Comparison of ENCODE assay signal across 8 cellular contexts in genomic region chr4:1856071-1856919, GRCh38. TPM values are rescaled to one million over a fixed set of nuclear protein-coding genes. Genes with fewer than 3 reads are reported as not detected.
DNase-seq lines count a peak whose midpoint lies in the region; ATAC-seq lines count a peak whose summit lies in the region.

Gene LETM1 (minus strand): TSS chr4:1856156. CDS start chr4:1855950, 206 bp downstream.

- peak within 1 kb of the TSS; percentile 87 to 88 for H3K4ac ChIP-seq in mesenchymal stem cell (ENCODE audit: low read depth in 1 of 2, low read length in 2 of 2)

- POLR2A ChIA-PET in activated CD8-positive, alpha-beta memory T cell treated with anti-CD3 and anti-CD28 coated beads for 36 hours (lab: Charles Lee), result interaction anchor here (1.1 to 1.7 kb wide), 3 partner anchors 14 to 136 kb away, joined by 3 to 6 read pairs (median 5); partner anchors contain the start of genes NSD2, TACC3 and TMEM129

- no peak within 1 kb of the TSS for H2AK5ac ChIP-seq in mesenchymal stem cell (ENCODE audit: low read length, severe bottlenecking)

- peak within 1 kb of the TSS; percentile 39 for H2BK120ac ChIP-seq in mesenchymal stem cell (ENCODE audit: low read depth, low read length)

- H3K18ac ChIP-seq in mesenchymal stem cell (ENCODE audit: low read depth in 1 of 2, low read length in 2 of 2), result peak within 1 kb of the TSS; percentile 80 to 97

- H3K4me2 ChIP-seq in mesenchymal stem cell (ENCODE audit: low read length, poor library complexity, severe bottlenecking), result peak within 1 kb of the TSS; percentile 90

- H3K79me1 ChIP-seq in mesenchymal stem cell (replicated peaks; ENCODE audit: low read length, poor library complexity, severe bottlenecking), result peaks cover 11% of the 10 kb centered on the region

- H4K8ac ChIP-seq in mesenchymal stem cell (ENCODE audit: low read length), result peak within 1 kb of the TSS; percentile 89

- H3K23ac ChIP-seq in mesenchymal stem cell (ENCODE audit: low read length in 2 of 2), result peak within 1 kb of the TSS; percentile 72 to 86

- peak within 1 kb of the TSS; percentile 98 for H2AFZ ChIP-seq in mesenchymal stem cell (ENCODE audit: low read depth, low read length)

- ATAC-seq in GM19468 (IDR thresholded peaks at IDR 0.05; ENCODE audit: extremely low read depth, unreplicated experiment), result peak; percentile 96

- H2BK12ac ChIP-seq in mesenchymal stem cell (ENCODE audit: low read length in 2 of 2), result peak within 1 kb of the TSS; percentile 23

- H3K4me1 ChIP-seq in effector memory CD4-positive, alpha-beta T cell (ENCODE audit: control insufficient read depth, insufficient read depth, low read length, poor library complexity, severe bottlenecking), result peaks cover 17% of the 10 kb centered on the region
- H3K4me1 ChIP-seq in mesenchymal stem cell (ENCODE audit: control insufficient read depth, insufficient read depth, low read depth, low read length), result peaks cover 32% of the 10 kb centered on the region

- WGBS in mesenchymal stem cell, result under 1% methylated on average over 77 of the region's 106 CpGs

- peak within 1 kb of the TSS; percentile 93 for H3K9ac ChIP-seq in mesenchymal stem cell (ENCODE audit: low read length)

- DNase-seq in COLO668 (lab: John Stamatoyannopoulos, UW; ENCODE audit: unreplicated experiment) (peak; percentile 98), HS-5 (ENCODE audit: low read depth) (peak; percentile 72), NK-92 (lab: John Stamatoyannopoulos, UW; ENCODE audit: unreplicated experiment) (peak; percentile 42), mesenchymal stem cell (peak; percentile 91)
- DNase-seq in effector memory CD4-positive, alpha-beta T cell, result peak; percentile 88 to 91 (median 88)
- peak; percentile 89 for DNase-seq in stimulated activated CD8-positive, alpha-beta memory T cell treated with anti-CD3 and anti-CD28 coated beads, Interleukin-12 subunit alpha, Interleukin-12 subunit beta, amount 100 ng/mL, for 4 hours (ENCODE audit: low read depth)

- H3K9me3 ChIP-seq in effector memory CD4-positive, alpha-beta T cell (ENCODE audit: control insufficient read depth, low read length), result no peaks in the 10 kb centered on the region
- no peaks in the 10 kb centered on the region for H3K9me3 ChIP-seq in mesenchymal stem cell (ENCODE audit: control insufficient read depth, low read length)

- peak within 1 kb of the TSS; percentile 68 for H2BK5ac ChIP-seq in mesenchymal stem cell (ENCODE audit: low read depth, low read length, poor library complexity, severe bottlenecking)

- CTCF ChIA-PET in activated CD8-positive, alpha-beta memory T cell treated with anti-CD3 and anti-CD28 coated beads for 36 hours (lab: Charles Lee), result interaction anchor here (0.5 to 1.8 kb wide), 3 partner anchors 43 to 70 kb away, joined by 3 to 7 read pairs (median 3); no protein-coding TSS in a partner anchor

- peak within 1 kb of the TSS; percentile 60 for H2BK15ac ChIP-seq in mesenchymal stem cell (ENCODE audit: low read depth, poor library complexity, severe bottlenecking)

- peak within 1 kb of the TSS; percentile 53 for H3K27ac ChIP-seq in effector memory CD4-positive, alpha-beta T cell (ENCODE audit: insufficient read depth, low read length, poor library complexity, severe bottlenecking)
- peak within 1 kb of the TSS; percentile 55 for H3K27ac ChIP-seq in mesenchymal stem cell (ENCODE audit: low read length, poor library complexity, severe bottlenecking)

- peak within 1 kb of the TSS; percentile 65 for H3K4me3 ChIP-seq in effector memory CD4-positive, alpha-beta T cell (ENCODE audit: insufficient read depth, low read depth, low read length, poor library complexity, severe bottlenecking)
- peak within 1 kb of the TSS; percentile 87 to 97 for H3K4me3 ChIP-seq in mesenchymal stem cell (ENCODE audit: insufficient read depth in 1 of 2, low read depth in 1 of 2, low read length in 2 of 2)

- no peaks in the 10 kb centered on the region for H3K27me3 ChIP-seq in effector memory CD4-positive, alpha-beta T cell (replicated peaks; ENCODE audit: control insufficient read depth, insufficient read depth, low read length, poor library complexity, severe bottlenecking)
- no peaks in the 10 kb centered on the region for H3K27me3 ChIP-seq in mesenchymal stem cell (ENCODE audit: control insufficient read depth in 1 of 2, insufficient read depth in 1 of 2, low read length in 2 of 2)

- peak within 1 kb of the TSS in 1 of 2 experiments; percentile 99 for H3K14ac ChIP-seq in mesenchymal stem cell (ENCODE audit: low read length in 2 of 2)

- H4K91ac ChIP-seq in mesenchymal stem cell (ENCODE audit: low read length), result peak within 1 kb of the TSS; percentile 75

- peaks cover 4% of the 10 kb centered on the region for H3K36me3 ChIP-seq in effector memory CD4-positive, alpha-beta T cell (ENCODE audit: control insufficient read depth, insufficient read depth, low read length)
- H3K36me3 ChIP-seq in mesenchymal stem cell (ENCODE audit: control insufficient read depth in 1 of 2, insufficient read depth in 2 of 2, low read depth in 1 of 2, low read length in 2 of 2), result peaks cover 0 to 4% of the 10 kb centered on the region in 2 experiments

RNA-seq across cellular contexts. Expression of gene LETM1, which starts in this region (rescaled TPM):
- 10 to 100 TPM; 88.8 to 94.7 TPM for total RNA-seq in activated CD8-positive, alpha-beta memory T cell treated with anti-CD3 and anti-CD28 coated beads for 36 hours
- 17.9 TPM for polyA plus RNA-seq in mesenchymal stem cell (2013, experiment 1 of 2)
- 17.5 TPM for polyA plus RNA-seq in mesenchymal stem cell (2013, experiment 2 of 2)

Comparison
In these comparisons a context has a peak if more than half of its experiments do, and no peak if none do; other contexts are left out.
1. Peak in every context shown above with its lines: DNase-seq, ATAC-seq, H3K4me3 ChIP-seq and H3K27ac ChIP-seq.
2. DNase-seq: peak in every context shown above with its lines; median percentile 98 in COLO668; 91 in mesenchymal stem cell; 89 in stimulated activated CD8-positive, alpha-beta memory T cell treated with anti-CD3 and anti-CD28 coated beads, Interleukin-12 subunit alpha, Interleukin-12 subunit beta, amount 100 ng/mL, for 4 hours; 88 in effector memory CD4-positive, alpha-beta T cell; 72 in HS-5; 42 in NK-92.